10 cellular contexts compared by ENCODE assay signal in genomic region chr12:52280319-52280795, GRCh38. TPM values are rescaled to one million over a fixed set of nuclear protein-coding genes. Genes with fewer than 3 reads are reported as not detected.
A peak's percentile ranks its signal among the peaks of the same experiment; 100 is the strongest.
DNase-seq lines count a peak whose midpoint lies in the region; ATAC-seq, FAIRE-seq and TF ChIP-seq lines count a peak whose summit lies in the region.
"Had no signal": no experiment of that assay in that cellular context is flagged by ENCODE, and none has a peak within 500 bp of the region (broad histone marks: within the 10 kb centered on the region; RNA-seq: fewer than 3 reads in every experiment).

No MANE protein-coding gene starts in this region.

- dilution Hi-C loops in endothelial cell of umbilical vein (cut with MboI; ENCODE audit: extremely low pct_ligation_motif_present, low sequenced_read_pairs): no loop called here

- H3K9ac ChIP-seq in endothelial cell of umbilical vein (replicated peaks; ENCODE audit: extremely low read depth, insufficient read depth, low read length): no peak overlapping the region

- no peaks in the 10 kb centered on the region for H3K36me3 ChIP-seq in endothelial cell of umbilical vein (ENCODE audit: control insufficient read depth in 2 of 2, extremely low read depth in 1 of 2, insufficient read depth in 2 of 2, low read length in 2 of 2)
- H3K36me3 ChIP-seq in naive thymus-derived CD4-positive, alpha-beta T cell (ENCODE audit: control insufficient read depth in 2 of 3, insufficient read depth in 3 of 3, low read length in 3 of 3): no peaks in the 10 kb centered on the region

- peaks cover 0 to 3% (median 0%) of the 10 kb centered on the region in 7 donors for H3K9me3 Mint-ChIP-seq in CD14-positive monocyte
- no peaks in the 10 kb centered on the region for H3K9me3 Mint-ChIP-seq in naive thymus-derived CD4-positive, alpha-beta T cell
- H3K9me3 Mint-ChIP-seq in T-helper 2 cell treated with Interferon-gamma antibody and Interleukin-4, amounts not matched to agents 5 μg/mL and 100 μg/mL, for 36 hours: no peaks in the 10 kb centered on the region

- H3K4me1 Mint-ChIP-seq in CD14-positive monocyte: peaks cover 37% of the 10 kb centered on the region
- peaks cover 0 to 15% (median 5%) of the 10 kb centered on the region in 7 donors for H3K4me1 Mint-ChIP-seq in naive thymus-derived CD4-positive, alpha-beta T cell
- peaks cover 2% of the 10 kb centered on the region for H3K4me1 Mint-ChIP-seq in T-helper 2 cell treated with Interferon-gamma antibody and Interleukin-4, amounts not matched to agents 5 μg/mL and 100 μg/mL, for 36 hours (ENCODE audit: low read depth)

- FAIRE-seq in endothelial cell of umbilical vein (lab: Jason Lieb, UNC): no peak
- FAIRE-seq: colon had no signal

- H3K36me3 Mint-ChIP-seq in CD14-positive monocyte: no peaks in the 10 kb centered on the region
- H3K36me3 Mint-ChIP-seq in naive thymus-derived CD4-positive, alpha-beta T cell: no peaks in the 10 kb centered on the region
- no peaks in the 10 kb centered on the region for H3K36me3 Mint-ChIP-seq in T-helper 2 cell treated with Interferon-gamma antibody and Interleukin-4, amounts not matched to agents 5 μg/mL and 100 μg/mL, for 36 hours (ENCODE audit: low read depth)

- CTCF ChIA-PET in endothelial cell of umbilical vein (lab: Charles Lee): interaction anchor here (0.6 to 3.7 kb wide), 16 partner anchors 9 to 668 kb away, joined by 3 to 28 read pairs (median 4); no protein-coding TSS in a partner anchor
- CTCF ChIA-PET in naive thymus-derived CD4-positive, alpha-beta T cell (lab: Charles Lee): no interaction called here

- DNase-seq in CD14-positive monocyte (ENCODE audit: low spot score): peak; percentile 73
- peak; percentile 99 for DNase-seq in NCI-H226
- peak; percentile 11 for DNase-seq in endothelial cell of umbilical vein (ENCODE audit: low read depth, low spot score)
- DNase-seq in naive thymus-derived CD4-positive, alpha-beta T cell: no peak
- no peak for DNase-seq in middle frontal gyrus (ENCODE audit: extremely low spot score, low spot score)
- no peak for DNase-seq in T-helper 2 cell treated with Interferon-gamma antibody and Interleukin-4, amounts not matched to agents 5 μg/mL and 100 μg/mL, for 36 hours (ENCODE audit: low spot score)
- DNase-seq: NCI-H774 had no signal

- H3K27me3 Mint-ChIP-seq in CD14-positive monocyte (ENCODE audit: low read depth in 3 of 3): peaks cover 10 to 33% (median 17%) of the 10 kb centered on the region in 3 donors
- peaks cover 9 to 43% (median 24%) of the 10 kb centered on the region in 5 donors for H3K27me3 Mint-ChIP-seq in naive thymus-derived CD4-positive, alpha-beta T cell
- peaks cover 29% of the 10 kb centered on the region for H3K27me3 Mint-ChIP-seq in T-helper 2 cell treated with Interferon-gamma antibody and Interleukin-4, amounts not matched to agents 5 μg/mL and 100 μg/mL, for 36 hours (ENCODE audit: low read depth)

- TF ChIP-seq CTCF in CD14-positive monocyte (IDR thresholded peaks at IDR 0.05): no peak
- TF ChIP-seq CTCF in endothelial cell of umbilical vein (IDR thresholded peaks at IDR 0.05; ENCODE audit: extremely low read depth in 1 of 2, insufficient read depth in 1 of 2, low read depth in 1 of 2, low read length in 2 of 2): no peak

- ATAC-seq in naive thymus-derived CD4-positive, alpha-beta T cell: peak; percentile 69
- ATAC-seq in GM18502 (IDR thresholded peaks at IDR 0.05; ENCODE audit: poor library complexity, unreplicated experiment) (no peak), HG02798 (IDR thresholded peaks at IDR 0.05; ENCODE audit: poor library complexity, unreplicated experiment) (no peak)

- intact Hi-C loops in CD14-positive monocyte (cut with micrococcal nuclease) (no loop called here), endothelial cell of umbilical vein (cut with micrococcal nuclease) (no loop called here)
- intact Hi-C loops in naive thymus-derived CD4-positive, alpha-beta T cell (cut with micrococcal nuclease): no loop called here

- peak overlapping the region; percentile 75 to 94 (median 91) for H3K27ac Mint-ChIP-seq in CD14-positive monocyte
- no peak overlapping the region for H3K27ac Mint-ChIP-seq in naive thymus-derived CD4-positive, alpha-beta T cell
- H3K27ac Mint-ChIP-seq in T-helper 2 cell treated with Interferon-gamma antibody and Interleukin-4, amounts not matched to agents 5 μg/mL and 100 μg/mL, for 36 hours: no peak overlapping the region

- H3K4me3 ChIP-seq in endothelial cell of umbilical vein (replicated peaks in 1 of 3; ENCODE audit: insufficient read depth in 1 of 3, low read depth in 1 of 3, low read length in 3 of 3): no peak overlapping the region
- H3K4me3 ChIP-seq in naive thymus-derived CD4-positive, alpha-beta T cell (ENCODE audit: low read length): no peak overlapping the region

- no peaks in the 10 kb centered on the region for H3K9me1 ChIP-seq in endothelial cell of umbilical vein (replicated peaks; ENCODE audit: control insufficient read depth, extremely low read depth, insufficient read depth, low read length)

- POLR2A ChIA-PET in endothelial cell of umbilical vein (lab: Charles Lee): no interaction called here
- POLR2A ChIA-PET in naive thymus-derived CD4-positive, alpha-beta T cell (lab: Charles Lee): no interaction called here

- no peak overlapping the region for H3K27ac ChIP-seq in endothelial cell of umbilical vein (ENCODE audit: insufficient read depth, low read depth, low read length)
- H3K27ac ChIP-seq in naive thymus-derived CD4-positive, alpha-beta T cell (ENCODE audit: low read depth, low read length): no peak overlapping the region

- H3K4me3 Mint-ChIP-seq in CD14-positive monocyte: no peak overlapping the region
- H3K4me3 Mint-ChIP-seq in naive thymus-derived CD4-positive, alpha-beta T cell: no peak overlapping the region
- no peak overlapping the region for H3K4me3 Mint-ChIP-seq in T-helper 2 cell treated with Interferon-gamma antibody and Interleukin-4, amounts not matched to agents 5 μg/mL and 100 μg/mL, for 36 hours

- H3K79me2 ChIP-seq in endothelial cell of umbilical vein (ENCODE audit: control insufficient read depth, insufficient read depth, low read length): no peaks in the 10 kb centered on the region

- H3K27me3 ChIP-seq in endothelial cell of umbilical vein (ENCODE audit: control insufficient read depth in 2 of 2, insufficient read depth in 2 of 2, low read length in 2 of 2): peaks cover 0 to 2% of the 10 kb centered on the region in 2 experiments
- H3K27me3 ChIP-seq in naive thymus-derived CD4-positive, alpha-beta T cell (ENCODE audit: control insufficient read depth in 2 of 2, insufficient read depth in 2 of 2, low read length in 2 of 2): peaks cover 0 to 5% of the 10 kb centered on the region in 2 donors

- no peak overlapping the region for H2AFZ ChIP-seq in endothelial cell of umbilical vein (ENCODE audit: low read depth, low read length)

- H3K4me1 ChIP-seq in endothelial cell of umbilical vein (ENCODE audit: control insufficient read depth, extremely low read depth, insufficient read depth, low read length): peaks cover 3% of the 10 kb centered on the region
- H3K4me1 ChIP-seq in naive thymus-derived CD4-positive, alpha-beta T cell (ENCODE audit: control insufficient read depth in 2 of 2, insufficient read depth in 2 of 2, low read length in 2 of 2): no peaks in the 10 kb centered on the region

- no TSS peak for BruUV-seq in endothelial cell of umbilical vein (replicated peaks; lab: Mats Ljungman, UMichigan)

- TF ChIP-seq POLR2A in endothelial cell of umbilical vein (IDR thresholded peaks at IDR 0.05; ENCODE audit: low read depth, low read length): no peak

- no peak overlapping the region for H3K4me2 ChIP-seq in endothelial cell of umbilical vein (ENCODE audit: insufficient read depth, low read length)

- no peaks in the 10 kb centered on the region for H3K9me3 ChIP-seq in endothelial cell of umbilical vein (replicated peaks; ENCODE audit: control insufficient read depth, insufficient read depth, low read length)
- H3K9me3 ChIP-seq in naive thymus-derived CD4-positive, alpha-beta T cell (ENCODE audit: control insufficient read depth in 2 of 3, low read length in 3 of 3): no peaks in the 10 kb centered on the region

- no peaks in the 10 kb centered on the region for H4K20me1 ChIP-seq in endothelial cell of umbilical vein (replicated peaks; ENCODE audit: control insufficient read depth, extremely low read depth, insufficient read depth, low read length)

RNA-seq across cellular contexts. Expression of gene KRT86, which starts 5.9 kb away (rescaled TPM):
- polyA plus RNA-seq in CD14-positive monocyte: not detected
- not detected in 2 replicates for total RNA-seq in endothelial cell of umbilical vein
- not detected in 2 replicates for polyA plus RNA-seq in endothelial cell of umbilical vein
- polyA plus RNA-seq in endothelial cell of umbilical vein (2011; cell fraction: cytosol; rRNA removed): not detected in 2 replicates
- 0.06 TPM in 1 of 2 replicates, not detected in the other for polyA plus RNA-seq in endothelial cell of umbilical vein (2011; cell fraction: nucleus; rRNA removed)
- polyA plus RNA-seq in endothelial cell of umbilical vein (2012): not detected in 2 replicates
- not detected in 2 replicates for polyA minus RNA-seq in endothelial cell of umbilical vein
- 1.2 TPM for polyA minus RNA-seq in endothelial cell of umbilical vein (2011; cell fraction: cytosol; rRNA and poly(A)+ RNA removed)
- polyA minus RNA-seq in endothelial cell of umbilical vein (2011; cell fraction: nucleus; rRNA and poly(A)+ RNA removed): not detected in 2 replicates
- 1 to 10 TPM in 1 of 5 experiments, under 1 TPM in 1, not detected in 3; 0.13 to 1.5 TPM for total RNA-seq in naive thymus-derived CD4-positive, alpha-beta T cell
- not detected for polyA plus RNA-seq in naive thymus-derived CD4-positive, alpha-beta T cell

RNA-seq across cellular contexts. Expression of gene KRT81, which starts 11.0 kb away (rescaled TPM):
- polyA plus RNA-seq in CD14-positive monocyte (not detected), endothelial cell of umbilical vein (not detected in 2 replicates)
- total RNA-seq in endothelial cell of umbilical vein: not detected in 2 replicates
- not detected in 2 replicates for polyA plus RNA-seq in endothelial cell of umbilical vein (2011; cell fraction: cytosol; rRNA removed)
- polyA plus RNA-seq in endothelial cell of umbilical vein (2011; cell fraction: nucleus; rRNA removed): not detected in 2 replicates
- polyA plus RNA-seq in endothelial cell of umbilical vein (2012): not detected in 2 replicates
- polyA minus RNA-seq in endothelial cell of umbilical vein: not detected in 2 replicates
- not detected for polyA minus RNA-seq in endothelial cell of umbilical vein (2011; cell fraction: cytosol; rRNA and poly(A)+ RNA removed)
- not detected in 2 replicates for polyA minus RNA-seq in endothelial cell of umbilical vein (2011; cell fraction: nucleus; rRNA and poly(A)+ RNA removed)
- total RNA-seq in naive thymus-derived CD4-positive, alpha-beta T cell: under 1 TPM in 2 of 5 experiments, not detected in 3; 0.15 to 0.21 TPM
- polyA plus RNA-seq in naive thymus-derived CD4-positive, alpha-beta T cell: not detected

RNA-seq across cellular contexts. Expression of gene KRT83, which starts 40.8 kb away (rescaled TPM):
- polyA plus RNA-seq in CD14-positive monocyte: not detected
- total RNA-seq in endothelial cell of umbilical vein: not detected in 2 replicates
- not detected in 2 replicates for polyA plus RNA-seq in endothelial cell of umbilical vein
- not detected in 2 replicates for polyA plus RNA-seq in endothelial cell of umbilical vein (2011; cell fraction: cytosol; rRNA removed)
- polyA plus RNA-seq in endothelial cell of umbilical vein (2011; cell fraction: nucleus; rRNA removed): not detected in 2 replicates
- polyA plus RNA-seq in endothelial cell of umbilical vein (2012): not detected in 2 replicates
- polyA minus RNA-seq in endothelial cell of umbilical vein: not detected in 2 replicates
- 1.0 TPM for polyA minus RNA-seq in endothelial cell of umbilical vein (2011; cell fraction: cytosol; rRNA and poly(A)+ RNA removed)
- polyA minus RNA-seq in endothelial cell of umbilical vein (2011; cell fraction: nucleus; rRNA and poly(A)+ RNA removed): not detected in 2 replicates
- total RNA-seq in naive thymus-derived CD4-positive, alpha-beta T cell: not detected
- not detected for polyA plus RNA-seq in naive thymus-derived CD4-positive, alpha-beta T cell

RNA-seq across cellular contexts. Expression of gene KRT7, which starts 47.3 kb away (rescaled TPM):
- polyA plus RNA-seq in CD14-positive monocyte: 1 to 10 TPM in 1 of 2 donors, not detected in 1; 2.7 TPM
- 293 and 420 TPM in 2 replicates for total RNA-seq in endothelial cell of umbilical vein
- 120 and 131 TPM in 2 replicates for polyA plus RNA-seq in endothelial cell of umbilical vein
- polyA plus RNA-seq in endothelial cell of umbilical vein (2011; cell fraction: cytosol; rRNA removed): 170 and 179 TPM in 2 replicates
- 202 and 253 TPM in 2 replicates for polyA plus RNA-seq in endothelial cell of umbilical vein (2011; cell fraction: nucleus; rRNA removed)
- polyA plus RNA-seq in endothelial cell of umbilical vein (2012): 398 and 588 TPM in 2 replicates
- 110 and 113 TPM in 2 replicates for polyA minus RNA-seq in endothelial cell of umbilical vein
- polyA minus RNA-seq in endothelial cell of umbilical vein (2011; cell fraction: cytosol; rRNA and poly(A)+ RNA removed): 331 TPM
- polyA minus RNA-seq in endothelial cell of umbilical vein (2011; cell fraction: nucleus; rRNA and poly(A)+ RNA removed): 34.1 and 37.4 TPM in 2 replicates
- total RNA-seq in naive thymus-derived CD4-positive, alpha-beta T cell: 10 to 100 TPM in 1 of 5 experiments, not detected in 4; 36.1 TPM
- polyA plus RNA-seq in naive thymus-derived CD4-positive, alpha-beta T cell: not detected

Comparison
In these comparisons a context has a peak if more than half of its experiments do, and no peak if none do; other contexts are left out.
1. DNase-seq: peak in CD14-positive monocyte (single experiment), NCI-H226 (single experiment) and endothelial cell of umbilical vein (single experiment); none in naive thymus-derived CD4-positive, alpha-beta T cell (0 of 9), middle frontal gyrus (single experiment) and T-helper 2 cell treated with Interferon-gamma antibody and Interleukin-4, amounts not matched to agents 5 μg/mL and 100 μg/mL, for 36 hours (single experiment).
2. H3K27ac Mint-ChIP-seq: peak in CD14-positive monocyte (7 of 7); none in naive thymus-derived CD4-positive, alpha-beta T cell (0 of 9) and T-helper 2 cell treated with Interferon-gamma antibody and Interleukin-4, amounts not matched to agents 5 μg/mL and 100 μg/mL, for 36 hours (single experiment).